Comparison of ENCODE assay signal across 2 cellular contexts in genomic region chr20:37656945-37657344, GRCh38.
TF ChIP-seq lines count a peak whose summit lies in the region.

No MANE protein-coding gene starts in this region.

TF ChIP-seq in HepG2, 621 proteins besides CTCF, POLR2A, EP300 and RAD21:
- no peak for TF ChIP-seq JDP2 (CRISPR knock-in tag; IDR thresholded peaks at IDR 0.05; ENCODE audit: borderline replicate concordance)
- peak; percentile 90 for TF ChIP-seq MNT (IDR thresholded peaks at IDR 0.05)

TF ChIP-seq in HEK293, 187 proteins besides CTCF, POLR2A, EP300 and RAD21:
- no peak for TF ChIP-seq HOXA7 (CRISPR knock-in tag; IDR thresholded peaks at IDR 0.05; ENCODE audit: borderline replicate concordance)
- TF ChIP-seq ZNF335 (tag by site-specific recombination; conservative IDR thresholded peaks at IDR 0.05) = no peak
- peak; percentile 31; the same call in 1 of the 2 replicates for TF ChIP-seq SCRT2 (tag by site-specific recombination; IDR thresholded peaks at IDR 0.05)
- no peak for TF ChIP-seq BCL11B (tag by site-specific recombination; IDR thresholded peaks at IDR 0.05; ENCODE audit: low read depth)
- TF ChIP-seq ZNF514 (tag by site-specific recombination; IDR thresholded peaks at IDR 0.05) = no peak
- TF ChIP-seq ZSCAN5A (tag by site-specific recombination; IDR thresholded peaks at IDR 0.05) = no peak
- TF ChIP-seq ZFP41 (tag by site-specific recombination; IDR thresholded peaks at IDR 0.05; ENCODE audit: borderline replicate concordance) = no peak
